ENCODE assay signal across 12 cellular contexts in genomic region chrX:40090961-40091360, GRCh38. TPM values are rescaled to one million over a fixed set of nuclear protein-coding genes. Genes with fewer than 3 reads are reported as not detected.
A peak's percentile ranks its signal among the peaks of the same experiment; 100 is the strongest.
DNase-seq lines count a peak whose midpoint lies in the region; ATAC-seq and TF ChIP-seq lines count a peak whose summit lies in the region.
"Had no signal": no experiment of that assay in that cellular context is flagged by ENCODE, and none has a peak within 500 bp of the region (broad histone marks: within the 10 kb centered on the region; RNA-seq: fewer than 3 reads in every experiment).

No MANE protein-coding gene starts in this region.

- DNase-seq in CD4-positive, CD25-positive, alpha-beta regulatory T cell = no peak
- no peak for DNase-seq in KG1 (lab: John Stamatoyannopoulos, UW)
- DNase-seq in HuH-7.5 (ENCODE audit: low spot score) = no peak
- no peak for DNase-seq in C1 segment of cervical spinal cord (lab: John Stamatoyannopoulos, UW)
- DNase-seq: HCEC 1CT; NCI-H187 treated with DMSO at 0.1 percent for 48 hours; SIG-M5; stimulated activated naive CD4-positive, alpha-beta T cell had no signal

- TF ChIP-seq CTCF in HEK293 (tag by site-specific recombination; IDR thresholded peaks at IDR 0.05) (no peak), brain (conservative IDR thresholded peaks at IDR 0.05) (no peak), nephron (IDR thresholded peaks at IDR 0.05; ENCODE audit: unreplicated experiment in 3 of 3) (no peak)

- peak overlapping the region in 1 of 3 donors; percentile 43 for H3K27ac Mint-ChIP-seq in CD4-positive, CD25-positive, alpha-beta regulatory T cell
- H3K27ac Mint-ChIP-seq in brain = peak overlapping the region; percentile 26 to 93 (median 84)
- H3K27ac Mint-ChIP-seq in nephron = peak overlapping the region in 2 of 3 experiments; percentile 52 to 62

- no peak for ATAC-seq in CD4-positive, CD25-positive, alpha-beta regulatory T cell (ENCODE audit: low read depth in 2 of 2)
- no peak for ATAC-seq in GM21529 (IDR thresholded peaks at IDR 0.05; ENCODE audit: unreplicated experiment)

- H3K36me3 ChIP-seq in CD4-positive, CD25-positive, alpha-beta regulatory T cell (ENCODE audit: control insufficient read depth, insufficient read depth, low read length) = no peaks in the 10 kb centered on the region
- H3K36me3 ChIP-seq in HEK293 (ENCODE audit: control insufficient read depth in 2 of 2, insufficient read depth in 1 of 2, low read length in 2 of 2) = peaks cover 0 to 11% of the 10 kb centered on the region in 2 experiments; a peak in 1 of 3 replicates

- H3K27me3 ChIP-seq in CD4-positive, CD25-positive, alpha-beta regulatory T cell (ENCODE audit: control insufficient read depth, insufficient read depth, low read length) = no peaks in the 10 kb centered on the region

- peak overlapping the region; percentile 32 for H3K4me3 ChIP-seq in CD4-positive, CD25-positive, alpha-beta regulatory T cell (ENCODE audit: low read depth, low read length)
- no peak overlapping the region for H3K4me3 ChIP-seq in HEK293 (ENCODE audit: low read depth, low read length)

- POLR2A ChIA-PET in HEK293 (lab: Yijun Ruan, JAX) = no interaction called here

- no peaks in the 10 kb centered on the region for H3K9me3 ChIP-seq in CD4-positive, CD25-positive, alpha-beta regulatory T cell (ENCODE audit: control insufficient read depth in 2 of 2, low read length in 2 of 2)
- no peaks in the 10 kb centered on the region for H3K9me3 ChIP-seq in HEK293 (ENCODE audit: control insufficient read depth, insufficient read depth, low read depth, low read length)

- H3K36me3 Mint-ChIP-seq in CD4-positive, CD25-positive, alpha-beta regulatory T cell = no peaks in the 10 kb centered on the region
- H3K36me3 Mint-ChIP-seq in brain = peaks cover 12% of the 10 kb centered on the region
- H3K36me3 Mint-ChIP-seq in nephron (ENCODE audit: low read depth) = no peaks in the 10 kb centered on the region

- no peaks in the 10 kb centered on the region for H3K27me3 Mint-ChIP-seq in CD4-positive, CD25-positive, alpha-beta regulatory T cell
- H3K27me3 Mint-ChIP-seq in brain (peaks cover 37% of the 10 kb centered on the region), nephron (ENCODE audit: low read depth) (peaks cover 15% of the 10 kb centered on the region)

- no peak overlapping the region for H3K27ac ChIP-seq in CD4-positive, CD25-positive, alpha-beta regulatory T cell (ENCODE audit: insufficient read depth, low read length, poor library complexity, severe bottlenecking)
- no peak overlapping the region for H3K27ac ChIP-seq in HEK293 (ENCODE audit: extremely low read depth, low read depth, low read length)

- peak overlapping the region; percentile 68 to 77 (median 75) for H3K4me3 Mint-ChIP-seq in CD4-positive, CD25-positive, alpha-beta regulatory T cell
- H3K4me3 Mint-ChIP-seq in brain (peak overlapping the region; percentile 71 to 85 (median 80)), nephron (peak overlapping the region; percentile 71 to 80 (median 76))

- CTCF ChIA-PET in HEK293 (lab: Yijun Ruan, JAX) = no interaction called here

- H3K4me1 ChIP-seq in CD4-positive, CD25-positive, alpha-beta regulatory T cell (ENCODE audit: control insufficient read depth, insufficient read depth, low read length, poor library complexity, severe bottlenecking) = peaks cover 56% of the 10 kb centered on the region
- H3K4me1 ChIP-seq in HEK293 (ENCODE audit: control insufficient read depth, insufficient read depth, low read length) = peaks cover 38% of the 10 kb centered on the region

- H3K4me1 Mint-ChIP-seq in CD4-positive, CD25-positive, alpha-beta regulatory T cell = peaks cover 24 to 77% (median 45%) of the 10 kb centered on the region in 4 donors
- H3K4me1 Mint-ChIP-seq in brain (peaks cover 70% of the 10 kb centered on the region), nephron (peaks cover 74% of the 10 kb centered on the region)

- peaks cover 0 to 4% (median 0%) of the 10 kb centered on the region in 7 donors for H3K9me3 Mint-ChIP-seq in CD4-positive, CD25-positive, alpha-beta regulatory T cell
- H3K9me3 Mint-ChIP-seq in brain = peaks cover 0 to 13% (median 0%) of the 10 kb centered on the region in 5 experiments
- H3K9me3 Mint-ChIP-seq in nephron = peaks cover 2% of the 10 kb centered on the region

TF ChIP-seq in HEK293, 187 proteins besides CTCF, POLR2A, EP300 and RAD21:
- no peak for TF ChIP-seq ZNF830 (tag by site-specific recombination; IDR thresholded peaks at IDR 0.05; ENCODE audit: low read depth)
- no peak for TF ChIP-seq ZNF768 (tag by site-specific recombination; IDR thresholded peaks at IDR 0.05)
- TF ChIP-seq PRDM10 (tag by site-specific recombination; IDR thresholded peaks at IDR 0.05) = 0 out of 2 replicates have a peak, but pooled peaks have one; percentile 2
- TF ChIP-seq ZNF692 (tag by site-specific recombination; IDR thresholded peaks at IDR 0.05) = no peak
TF ChIP-seq in HEK293: peak in this region for 1.

RNA-seq across cellular contexts. Expression of gene BCOR, which starts 6.8 kb away (rescaled TPM):
- total RNA-seq in CD4-positive, CD25-positive, alpha-beta regulatory T cell = 38.0 TPM
- 1 to 10 TPM; 2.5 to 5.3 (median 3.2) TPM for polyA plus RNA-seq in CD4-positive, CD25-positive, alpha-beta regulatory T cell
- 41.6 TPM for polyA plus RNA-seq in brain (ENCODE audit: insufficient read depth, low read depth, low replicate concordance)
